19 cellular contexts compared by ENCODE assay signal in the genomic region with DNA sequence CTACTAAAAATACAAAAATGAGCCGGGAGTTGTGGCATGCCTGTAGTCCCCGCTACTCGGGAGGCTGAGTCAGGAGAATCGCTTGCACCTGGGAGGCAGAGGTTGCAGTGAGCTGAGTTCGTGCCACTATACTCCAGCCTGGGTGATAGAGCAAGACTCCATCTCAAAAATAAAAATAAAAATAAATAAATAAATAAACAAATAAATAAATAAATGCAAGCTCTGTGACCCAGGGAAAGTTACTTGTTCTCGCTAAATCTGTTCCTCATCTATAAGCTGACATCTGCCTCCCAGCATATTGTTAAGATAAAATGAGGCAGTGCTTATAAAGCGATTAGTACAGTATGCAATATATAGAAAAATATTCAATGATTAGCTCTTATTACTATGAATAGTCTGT.
"Had no signal": no experiment of that assay in that cellular context is flagged by ENCODE, and none has a peak within 500 bp of the region (broad histone marks: within the 10 kb centered on the region; RNA-seq: fewer than 3 reads in every experiment).

No MANE protein-coding gene starts in this region.

- H3K4me3 Mint-ChIP-seq: effector memory CD8-positive, alpha-beta T cell; mesothelial cell of epicardium; naive thymus-derived CD4-positive, alpha-beta T cell; nephron; neural progenitor cell; stimulated activated memory B cell treated with anti-CD40 and anti-IgM and Interleukin-4, amounts not matched to agents 10 μg/mL and 1 μg/mL and 100 μg/mL, for 72 hours; type B pancreatic cell had no signal

- H3K27me3 ChIP-seq: heart left ventricle, hepatocyte, neural progenitor cell, spleen had no signal

- H3K27ac Mint-ChIP-seq: effector memory CD8-positive, alpha-beta T cell; mesothelial cell of epicardium; naive thymus-derived CD4-positive, alpha-beta T cell; nephron; neural progenitor cell; progenitor cell of endocrine pancreas; stimulated activated memory B cell treated with anti-CD40 and anti-IgM and Interleukin-4, amounts not matched to agents 10 μg/mL and 1 μg/mL and 100 μg/mL, for 72 hours; type B pancreatic cell had no signal

- H3K4me1 Mint-ChIP-seq: neural progenitor cell had no signal

- H3K36me3 Mint-ChIP-seq: mesothelial cell of epicardium; neural progenitor cell; stimulated activated memory B cell treated with anti-CD40 and anti-IgM and Interleukin-4, amounts not matched to agents 10 μg/mL and 1 μg/mL and 100 μg/mL, for 72 hours had no signal

- H3K9me3 Mint-ChIP-seq: effector memory CD8-positive, alpha-beta T cell; mesothelial cell of epicardium; nephron; neural progenitor cell; stimulated activated memory B cell treated with anti-CD40 and anti-IgM and Interleukin-4, amounts not matched to agents 10 μg/mL and 1 μg/mL and 100 μg/mL, for 72 hours; type B pancreatic cell had no signal

- H3K4me1 ChIP-seq: neural progenitor cell, parathyroid adenoma, spleen had no signal

- H3K27ac ChIP-seq: hepatocyte, neural progenitor cell, parathyroid adenoma, spleen had no signal

- H3K9me3 ChIP-seq: heart left ventricle, mucosa of descending colon, spleen had no signal

- H3K36me3 ChIP-seq: heart left ventricle, neural progenitor cell, spleen had no signal

- DNase-seq: cortex of kidney; effector memory CD8-positive, alpha-beta T cell; erythroblast; heart left ventricle; kidney; mesenchymal stem cell; mucosa of descending colon; naive thymus-derived CD4-positive, alpha-beta T cell; spleen; stimulated activated CD4-positive, alpha-beta T cell treated with anti-CD3 and anti-CD28 coated beads, Interleukin-4, amount 100 ng/mL, for 4 hours; stimulated activated naive CD8-positive, alpha-beta T cell treated with anti-CD3 and anti-CD28 coated beads, Interleukin-15, Interleukin-2, amounts not matched to agents 100 U/mL and 50 U/mL, for 24 hours had no signal

- H3K27me3 Mint-ChIP-seq: effector memory CD8-positive, alpha-beta T cell; progenitor cell of endocrine pancreas; stimulated activated memory B cell treated with anti-CD40 and anti-IgM and Interleukin-4, amounts not matched to agents 10 μg/mL and 1 μg/mL and 100 μg/mL, for 72 hours had no signal

- H3K4me3 ChIP-seq: heart left ventricle, hepatocyte, mucosa of descending colon, neural progenitor cell, spleen had no signal
